Comparison of ENCODE assay signal across 1 cellular context in the genomic region with DNA sequence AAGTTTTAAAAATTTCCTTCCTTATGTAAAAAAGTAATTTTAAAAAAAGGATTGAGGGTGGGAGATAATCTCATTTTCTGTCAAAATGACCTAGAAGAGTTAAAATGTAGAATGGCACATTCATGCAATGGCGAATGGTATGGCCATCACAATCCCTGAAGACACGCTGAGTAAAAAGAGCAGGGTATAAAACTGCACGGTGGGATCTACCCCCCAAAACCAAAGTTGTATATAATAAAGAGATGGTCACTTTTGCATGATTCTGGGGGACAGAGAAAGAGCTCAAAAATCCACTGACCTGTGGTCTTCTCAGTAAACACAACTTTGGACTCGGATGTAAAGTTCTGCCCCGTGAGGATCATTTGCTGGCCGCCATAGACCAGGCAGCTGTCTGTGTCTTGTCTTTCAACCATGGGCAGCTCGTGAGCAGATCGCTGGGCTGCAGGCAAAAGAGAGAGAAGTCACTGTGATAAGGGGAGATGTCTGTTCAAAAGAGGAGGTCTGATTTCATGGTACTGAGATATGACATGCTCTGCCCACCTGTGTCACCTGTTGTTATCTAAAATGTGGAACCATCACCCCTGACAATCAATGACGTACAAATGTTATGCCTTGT.
A peak's percentile ranks its signal among the peaks of the same experiment; 100 is the strongest.
TF ChIP-seq lines count a peak whose summit lies in the region.

No MANE protein-coding gene starts in this region.

TF ChIP-seq in HepG2, 621 proteins besides CTCF, POLR2A, EP300 and RAD21:
- TF ChIP-seq ZSCAN12 (CRISPR knock-in tag; IDR thresholded peaks at IDR 0.05): no peak
- TF ChIP-seq ZFP1 (CRISPR knock-in tag; IDR thresholded peaks at IDR 0.05): peak; percentile 95; the same call in 1 of the 2 replicates
- no peak for TF ChIP-seq HNF4G (IDR thresholded peaks at IDR 0.05; ENCODE audit: borderline replicate concordance, low read depth, low read length)
- no peak for TF ChIP-seq HNF4G (CRISPR knock-in tag; IDR thresholded peaks at IDR 0.05; ENCODE audit: borderline replicate concordance, low read depth)
TF ChIP-seq in HepG2: peak in this region for 1.
